ENCODE assay signal across 8 cellular contexts in the genomic region with DNA sequence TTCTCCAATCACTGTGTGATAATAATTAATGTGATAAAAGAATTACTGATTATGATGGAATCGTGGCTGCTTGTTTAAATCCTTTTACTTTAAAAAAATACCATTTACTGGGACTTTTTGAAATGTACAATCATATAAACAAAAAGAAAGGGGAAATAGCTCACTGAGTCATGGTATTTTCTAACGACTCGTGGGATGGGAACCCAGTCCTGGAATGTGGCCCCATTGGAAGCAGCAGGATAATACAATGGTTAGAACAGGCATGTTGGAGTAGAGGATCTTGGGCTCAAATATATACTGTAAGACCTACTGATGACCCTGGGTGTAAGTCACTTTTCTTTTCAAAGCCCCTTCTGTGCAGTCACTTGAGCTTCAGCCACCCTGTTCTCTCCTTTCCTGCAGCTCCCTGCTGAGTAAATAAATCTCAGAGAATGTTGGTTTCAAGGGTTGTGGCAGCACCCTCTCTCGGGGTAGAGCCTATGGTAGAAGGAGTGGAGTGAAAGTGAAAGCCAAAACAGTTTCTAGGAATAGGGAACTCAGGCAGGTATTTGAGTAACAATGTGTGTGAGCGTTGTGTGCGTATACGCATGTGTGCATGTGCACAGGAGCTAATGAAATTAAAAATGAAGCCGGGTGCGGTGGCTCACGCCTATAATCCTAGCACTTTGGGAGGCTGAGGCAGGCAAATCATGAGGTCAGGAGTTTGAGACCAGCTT. TPM values are rescaled to one million over a fixed set of nuclear protein-coding genes. Genes with fewer than 3 reads are reported as not detected.
DNase-seq lines count a peak whose midpoint lies in the region; ATAC-seq, FAIRE-seq and TF ChIP-seq lines count a peak whose summit lies in the region.

No MANE protein-coding gene starts in this region.

- DNase-seq in activated naive CD4-positive, alpha-beta T cell treated with anti-CD3 and anti-CD28 coated beads for 36 hours, result peak; percentile 27
- no peak for DNase-seq in activated naive CD4-positive, alpha-beta T cell treated with anti-CD3 and anti-CD28 coated beads, Interleukin-2, amount 50 U/mL, for 16 hours
- DNase-seq in OCI-M1 (lab: John Stamatoyannopoulos, UW) (peak; percentile 93), fibroblast of the aortic adventitia (ENCODE audit: low read depth) (peak; percentile 45), NCI-H526 (lab: John Stamatoyannopoulos, UW) (no peak), HTR-8/SVneo (ENCODE audit: insufficient read length, low spot score) (no peak)

- no peak overlapping the region for H3K4me3 Mint-ChIP-seq in activated naive CD4-positive, alpha-beta T cell treated with anti-CD3 and anti-CD28 coated beads for 36 hours

- no peaks in the 10 kb centered on the region for H3K9me3 ChIP-seq in thymus (ENCODE audit: control insufficient read depth)

- CTCF ChIA-PET in activated naive CD4-positive, alpha-beta T cell treated with anti-CD3 and anti-CD28 coated beads for 36 hours (lab: Charles Lee), result interaction anchor here (0.6 to 1.3 kb wide), 5 partner anchors 15 to 261 kb away, joined by 3 to 6 read pairs (median 4); no protein-coding TSS in a partner anchor

- no peak for FAIRE-seq in HTR-8/SVneo (lab: Jason Lieb, UNC)

- H3K4me3 ChIP-seq in fibroblast of the aortic adventitia (ENCODE audit: low read depth, low read length) (no peak overlapping the region), thymus (ENCODE audit: low read length) (no peak overlapping the region)

- no peaks in the 10 kb centered on the region for H3K27me3 Mint-ChIP-seq in activated naive CD4-positive, alpha-beta T cell treated with anti-CD3 and anti-CD28 coated beads for 36 hours (ENCODE audit: low read depth)

- H3K27me3 ChIP-seq in thymus (ENCODE audit: control insufficient read depth, insufficient read depth), result no peaks in the 10 kb centered on the region

- intact Hi-C loops in activated naive CD4-positive, alpha-beta T cell treated with anti-CD3 and anti-CD28 coated beads for 36 hours (cut with micrococcal nuclease), result loop anchor here (2.0 kb wide), 1 partner anchor 40 kb away; a partner anchor contains a TSS

- TF ChIP-seq CTCF in fibroblast of the aortic adventitia (IDR thresholded peaks at IDR 0.05; ENCODE audit: insufficient read depth, low read length), result no peak

- no peak overlapping the region for H3K27ac Mint-ChIP-seq in activated naive CD4-positive, alpha-beta T cell treated with anti-CD3 and anti-CD28 coated beads for 36 hours

- no peaks in the 10 kb centered on the region for H3K36me3 ChIP-seq in thymus (ENCODE audit: control insufficient read depth, insufficient read depth)

- H3K27ac ChIP-seq in thymus (ENCODE audit: low read depth), result peak overlapping the region; percentile 60

- H3K36me3 Mint-ChIP-seq in activated naive CD4-positive, alpha-beta T cell treated with anti-CD3 and anti-CD28 coated beads for 36 hours (ENCODE audit: low read depth), result no peaks in the 10 kb centered on the region

- WGBS in thymus, result 24% methylated on average over 10 of the region's 10 CpGs

- ATAC-seq in HG02884 (IDR thresholded peaks at IDR 0.05; ENCODE audit: unreplicated experiment), result peak; percentile 92

- H3K4me1 Mint-ChIP-seq in activated naive CD4-positive, alpha-beta T cell treated with anti-CD3 and anti-CD28 coated beads for 36 hours (ENCODE audit: low read depth), result peaks cover 10% of the 10 kb centered on the region

- H3K4me1 ChIP-seq in thymus (ENCODE audit: control insufficient read depth, insufficient read depth, low read length), result no peaks in the 10 kb centered on the region

- no peaks in the 10 kb centered on the region for H3K9me3 Mint-ChIP-seq in activated naive CD4-positive, alpha-beta T cell treated with anti-CD3 and anti-CD28 coated beads for 36 hours

RNA-seq across cellular contexts. Expression of a gene that starts 40.7 kb away (rescaled TPM):
- total RNA-seq in activated naive CD4-positive, alpha-beta T cell treated with anti-CD3 and anti-CD28 coated beads for 36 hours, result 100 to 1,000 TPM; 200 to 203 TPM
- 66.8 and 114 TPM in 2 replicates for total RNA-seq in fibroblast of the aortic adventitia (ENCODE audit: low replicate concordance)
- 28.5 TPM for polyA plus RNA-seq in thymus

Comparison
In these comparisons a context has a peak if more than half of its experiments do, and no peak if none do; other contexts are left out.
1. DNase-seq: peak in activated naive CD4-positive, alpha-beta T cell treated with anti-CD3 and anti-CD28 coated beads for 36 hours (single experiment), OCI-M1 (single experiment) and fibroblast of the aortic adventitia (single experiment); none in activated naive CD4-positive, alpha-beta T cell treated with anti-CD3 and anti-CD28 coated beads, Interleukin-2, amount 50 U/mL, for 16 hours (single experiment), NCI-H526 (0 of 2) and HTR-8/SVneo (single experiment).